14 cellular contexts compared by ENCODE assay signal in the genomic region with DNA sequence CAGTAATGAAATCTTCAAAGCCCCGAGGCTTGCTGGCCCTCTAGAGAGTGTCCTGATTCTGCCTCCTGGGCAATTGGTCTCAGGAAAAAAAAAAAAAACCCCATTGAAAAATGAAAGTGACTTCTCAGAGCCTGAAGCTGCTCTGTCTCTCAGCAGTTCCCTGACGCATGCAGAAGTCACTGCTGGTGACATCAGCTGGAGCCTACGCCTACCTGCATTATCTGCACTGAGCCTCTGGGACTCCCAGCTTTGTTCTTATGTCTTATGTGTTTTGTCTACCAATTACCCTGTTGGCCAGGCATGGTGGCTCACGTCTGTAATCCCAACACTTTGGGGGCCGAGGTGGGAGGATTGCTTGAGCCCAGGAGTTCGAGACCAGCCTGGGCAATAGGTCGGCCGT. TPM values are rescaled to one million over a fixed set of nuclear protein-coding genes. Genes with fewer than 3 reads are reported as not detected.
A peak's percentile ranks its signal among the peaks of the same experiment; 100 is the strongest.
DNase-seq lines count a peak whose midpoint lies in the region; ATAC-seq and TF ChIP-seq lines count a peak whose summit lies in the region.
"Had no signal": no experiment of that assay in that cellular context is flagged by ENCODE, and none has a peak within 500 bp of the region (broad histone marks: within the 10 kb centered on the region; RNA-seq: fewer than 3 reads in every experiment).

No MANE protein-coding gene starts in this region.

- H3K4me1 Mint-ChIP-seq in immature natural killer cell, result no peaks in the 10 kb centered on the region
- H3K4me1 Mint-ChIP-seq: CD8-positive, alpha-beta memory T cell had no signal

- TF ChIP-seq POLR2A in gastroesophageal sphincter (IDR thresholded peaks at IDR 0.05), result no peak

- 65% methylated on average over 8 of the region's 8 CpGs; no CpG with 5 or more reads in 1 of the 2 donors for WGBS in gastroesophageal sphincter (ENCODE audit: low coverage in 1 of 2), 2 donors

- no peak for TF ChIP-seq CTCF in gastroesophageal sphincter (IDR thresholded peaks at IDR 0.05)

- H3K9me3 Mint-ChIP-seq in immature natural killer cell, result no peaks in the 10 kb centered on the region
- H3K9me3 Mint-ChIP-seq: CD8-positive, alpha-beta memory T cell had no signal

- no peak overlapping the region for H3K27ac Mint-ChIP-seq in immature natural killer cell

- no peak overlapping the region for H3K27ac ChIP-seq in BLaER1 treated with 17β-estradiol and CSF1 and Interleukin-3, amounts not matched to agents 10 nM and 100 nM
- no peak overlapping the region for H3K27ac ChIP-seq in gastroesophageal sphincter
- H3K27ac ChIP-seq: heart right ventricle, lower lobe of right lung had no signal

- TF ChIP-seq EP300 in gastroesophageal sphincter (IDR thresholded peaks at IDR 0.05), result no peak

- H3K27me3 ChIP-seq in BLaER1 treated with 17β-estradiol and CSF1 and Interleukin-3, amounts not matched to agents 10 nM and 100 nM, result no peaks in the 10 kb centered on the region
- no peaks in the 10 kb centered on the region for H3K27me3 ChIP-seq in gastroesophageal sphincter
- H3K27me3 ChIP-seq: heart right ventricle had no signal

- DNase-seq in RKO (ENCODE audit: low spot score) (peak; percentile 89), kidney tubule cell (ENCODE audit: low spot score) (peak; percentile 40), immature natural killer cell (no peak)
- DNase-seq in stimulated activated CD4-positive, alpha-beta T cell treated with anti-CD3 and anti-CD28 coated beads, Interleukin-4, amount 100 ng/mL, for 1 hour, result no peak
- DNase-seq: activated CD4-positive, alpha-beta T cell treated with anti-CD3 and anti-CD28 coated beads, Interleukin-2, amount 50 U/mL, for 48 hours; CD8-positive, alpha-beta memory T cell; heart right ventricle; KG1; lower lobe of right lung; stimulated activated naive CD4-positive, alpha-beta T cell had no signal

- no peak overlapping the region for H3K4me3 ChIP-seq in BLaER1 treated with 17β-estradiol and CSF1 and Interleukin-3, amounts not matched to agents 10 nM and 100 nM
- no peak overlapping the region for H3K4me3 ChIP-seq in gastroesophageal sphincter
- H3K4me3 ChIP-seq: heart right ventricle, lower lobe of right lung had no signal

- no peak overlapping the region for H3K4me3 Mint-ChIP-seq in immature natural killer cell
- H3K4me3 Mint-ChIP-seq: CD8-positive, alpha-beta memory T cell had no signal

- H3K36me3 Mint-ChIP-seq in immature natural killer cell, result no peaks in the 10 kb centered on the region
- H3K36me3 Mint-ChIP-seq: CD8-positive, alpha-beta memory T cell had no signal

- H3K9me3 ChIP-seq in BLaER1 treated with 17β-estradiol and CSF1 and Interleukin-3, amounts not matched to agents 10 nM and 100 nM (replicated peaks in 1 of 11), result no peaks in the 10 kb centered on the region
- no peaks in the 10 kb centered on the region for H3K9me3 ChIP-seq in gastroesophageal sphincter
- H3K9me3 ChIP-seq: heart right ventricle, lower lobe of right lung had no signal

- no peaks in the 10 kb centered on the region for H4K20me1 ChIP-seq in BLaER1 treated with 17β-estradiol and CSF1 and Interleukin-3, amounts not matched to agents 10 nM and 100 nM

- H3K27me3 Mint-ChIP-seq in immature natural killer cell (ENCODE audit: low read depth in 3 of 3), result peaks cover 0 to 3% (median 0%) of the 10 kb centered on the region in 3 donors

- peaks cover 13 to 30% (median 20%) of the 10 kb centered on the region in 10 experiments; a peak in 18 of 20 replicates for H3K4me1 ChIP-seq in BLaER1 treated with 17β-estradiol and CSF1 and Interleukin-3, amounts not matched to agents 10 nM and 100 nM
- H3K4me1 ChIP-seq in gastroesophageal sphincter, result peaks cover 0 to 11% (median 0%) of the 10 kb centered on the region in 3 donors
- H3K4me1 ChIP-seq: lower lobe of right lung had no signal

- H3K36me3 ChIP-seq in BLaER1 treated with 17β-estradiol and CSF1 and Interleukin-3, amounts not matched to agents 10 nM and 100 nM, result no peaks in the 10 kb centered on the region
- no peaks in the 10 kb centered on the region for H3K36me3 ChIP-seq in gastroesophageal sphincter
- H3K36me3 ChIP-seq: heart right ventricle, lower lobe of right lung had no signal

- peak overlapping the region in 6 of 11 experiments; percentile 7 to 23 (median 18); a peak in 5 of 22 replicates for H3K9ac ChIP-seq in BLaER1 treated with 17β-estradiol and CSF1 and Interleukin-3, amounts not matched to agents 10 nM and 100 nM

- peak overlapping the region; percentile 42 to 61 (median 56) for H3K4me2 ChIP-seq in BLaER1 treated with 17β-estradiol and CSF1 and Interleukin-3, amounts not matched to agents 10 nM and 100 nM

- ATAC-seq in GM18867 (IDR thresholded peaks at IDR 0.05; ENCODE audit: unreplicated experiment), result peak; percentile 43
- ATAC-seq in gastroesophageal sphincter, result no peak
- ATAC-seq in GM19395 (IDR thresholded peaks at IDR 0.05; ENCODE audit: unreplicated experiment), result no peak
- ATAC-seq: heart right ventricle, lower lobe of right lung had no signal

RNA-seq across cellular contexts. Expression of gene SLC25A33, which starts 10.1 kb away (rescaled TPM):
- 1 to 10 TPM; 6.4 to 7.4 (median 7.0) TPM for polyA plus RNA-seq in immature natural killer cell
- total RNA-seq in gastroesophageal sphincter, result 10 to 100 TPM in 2 of 4 donors, 1 to 10 TPM in 2; 7.0 to 11.5 (median 10.5) TPM

RNA-seq across cellular contexts. Expression of gene TMEM201, which starts 59.5 kb away (rescaled TPM):
- polyA plus RNA-seq in immature natural killer cell, result 1 to 10 TPM; 1.1 to 2.3 (median 1.3) TPM
- total RNA-seq in gastroesophageal sphincter, result 1 to 10 TPM; 4.4 to 9.3 (median 5.5) TPM

Comparison
In these comparisons a context has a peak if more than half of its experiments do, and no peak if none do; other contexts are left out.
1. DNase-seq: peak in RKO (single experiment) and kidney tubule cell (single experiment); none in immature natural killer cell (0 of 3) and stimulated activated CD4-positive, alpha-beta T cell treated with anti-CD3 and anti-CD28 coated beads, Interleukin-4, amount 100 ng/mL, for 1 hour (single experiment).